Comparison of ENCODE assay signal across 1 cellular context in the genomic region with DNA sequence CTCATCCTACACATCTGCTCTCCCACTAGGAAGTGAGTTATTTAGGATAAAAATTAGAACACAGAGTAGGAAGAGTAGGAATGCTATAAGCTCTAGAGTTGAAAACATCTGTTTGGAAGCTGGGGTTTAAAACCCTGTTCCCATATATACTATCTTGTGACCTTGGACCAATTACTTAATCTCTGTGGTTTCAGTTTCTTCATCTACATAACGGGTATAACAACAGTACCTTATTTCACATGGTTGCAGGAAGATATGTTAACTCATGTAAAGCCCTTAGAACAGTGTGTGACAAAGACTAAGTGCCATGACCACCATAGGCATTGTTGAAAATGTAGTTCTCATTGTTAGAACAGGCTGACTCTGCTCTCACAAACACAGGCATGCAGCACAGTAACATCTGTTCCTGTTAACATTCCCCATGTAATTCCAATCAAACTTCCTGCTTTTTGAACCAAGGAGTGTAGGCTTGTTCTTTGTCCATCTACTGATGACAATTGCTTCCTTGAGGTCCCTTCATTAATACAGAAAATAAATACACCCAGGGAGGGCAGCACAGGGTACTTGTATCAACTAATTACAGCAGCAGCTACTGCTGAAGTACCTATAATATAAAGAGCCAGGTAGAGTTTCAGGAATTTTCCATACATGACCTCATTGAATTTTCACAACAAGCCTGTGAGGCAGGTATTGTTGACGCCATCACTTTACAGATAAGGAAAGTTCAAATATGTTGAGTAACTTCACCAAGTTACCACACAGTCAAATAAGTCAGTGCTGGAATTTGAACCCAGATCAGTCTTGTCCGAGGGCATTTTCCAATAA.
TF ChIP-seq lines count a peak whose summit lies in the region.

No MANE protein-coding gene starts in this region.

TF ChIP-seq in liver, 16 proteins besides CTCF, POLR2A, EP300 and RAD21 (continued from another document):
- TF ChIP-seq, protein P1, sequence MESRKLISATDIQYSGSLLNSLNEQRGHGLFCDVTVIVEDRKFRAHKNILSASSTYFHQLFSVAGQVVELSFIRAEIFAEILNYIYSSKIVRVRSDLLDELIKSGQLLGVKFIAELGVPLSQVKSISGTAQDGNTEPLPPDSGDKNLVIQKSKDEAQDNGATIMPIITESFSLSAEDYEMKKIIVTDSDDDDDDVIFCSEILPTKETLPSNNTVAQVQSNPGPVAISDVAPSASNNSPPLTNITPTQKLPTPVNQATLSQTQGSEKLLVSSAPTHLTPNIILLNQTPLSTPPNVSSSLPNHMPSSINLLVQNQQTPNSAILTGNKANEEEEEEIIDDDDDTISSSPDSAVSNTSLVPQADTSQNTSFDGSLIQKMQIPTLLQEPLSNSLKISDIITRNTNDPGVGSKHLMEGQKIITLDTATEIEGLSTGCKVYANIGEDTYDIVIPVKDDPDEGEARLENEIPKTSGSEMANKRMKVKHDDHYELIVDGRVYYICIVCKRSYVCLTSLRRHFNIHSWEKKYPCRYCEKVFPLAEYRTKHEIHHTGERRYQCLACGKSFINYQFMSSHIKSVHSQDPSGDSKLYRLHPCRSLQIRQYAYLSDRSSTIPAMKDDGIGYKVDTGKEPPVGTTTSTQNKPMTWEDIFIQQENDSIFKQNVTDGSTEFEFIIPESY (IDR thresholded peaks at IDR 0.05) = peak; percentile 87
- TF ChIP-seq TAF1 (conservative IDR thresholded peaks at IDR 0.05) = no peak
